Comparison of ENCODE assay signal across 1 cellular context in genomic region chr2:226137201-226137811, GRCh38.
TF ChIP-seq lines count a peak whose summit lies in the region.

No MANE protein-coding gene starts in this region.

TF ChIP-seq in GM23338, 12 proteins besides CTCF, POLR2A, EP300 and RAD21 (continued from another document):
- TF ChIP-seq ETS1 (IDR thresholded peaks at IDR 0.05) (no peak), ZNF114 (CRISPR knock-in tag; IDR thresholded peaks at IDR 0.05) (no peak), REST (IDR thresholded peaks at IDR 0.05; ENCODE audit: unreplicated experiment) (no peak), STAT1 (IDR thresholded peaks at IDR 0.05; ENCODE audit: unreplicated experiment) (no peak), EZH2phosphoT487 (IDR thresholded peaks at IDR 0.05; ENCODE audit: unreplicated experiment) (no peak), JUNB (IDR thresholded peaks at IDR 0.05; ENCODE audit: unreplicated experiment) (no peak), POLR2AphosphoS5 (IDR thresholded peaks at IDR 0.05; ENCODE audit: low read depth) (no peak), EZH2 (IDR thresholded peaks at IDR 0.05; ENCODE audit: low read depth, unreplicated experiment) (no peak), NANOG (IDR thresholded peaks at IDR 0.05; ENCODE audit: borderline replicate concordance) (no peak), ZNF331 (CRISPR knock-in tag; IDR thresholded peaks at IDR 0.05; ENCODE audit: low read depth) (no peak), CREB1 (CRISPR knock-in tag; IDR thresholded peaks at IDR 0.05; ENCODE audit: low read depth) (no peak)
